Comparison of ENCODE assay signal across 14 cellular contexts in genomic region chr21:42032266-42032665, GRCh38. TPM values are rescaled to one million over a fixed set of nuclear protein-coding genes. Genes with fewer than 3 reads are reported as not detected.
DNase-seq lines count a peak whose midpoint lies in the region; ATAC-seq and TF ChIP-seq lines count a peak whose summit lies in the region.
"Had no signal": no experiment of that assay in that cellular context is flagged by ENCODE, and none has a peak within 500 bp of the region (broad histone marks: within the 10 kb centered on the region; RNA-seq: fewer than 3 reads in every experiment).

No MANE protein-coding gene starts in this region.

- H3K36me3 ChIP-seq in BLaER1 (no peaks in the 10 kb centered on the region), IMR-90 (ENCODE audit: control insufficient read depth, insufficient read depth, low read length) (no peaks in the 10 kb centered on the region), OCI-LY7 (ENCODE audit: insufficient read depth, low read length) (no peaks in the 10 kb centered on the region), body of pancreas (replicated peaks in 1 of 2; ENCODE audit: insufficient read depth in 1 of 2, low read depth in 2 of 2) (no peaks in the 10 kb centered on the region)

- TF ChIP-seq POLR2A in IMR-90 (IDR thresholded peaks at IDR 0.05; ENCODE audit: low read depth, low read length) = no peak
- TF ChIP-seq POLR2A in body of pancreas (IDR thresholded peaks at IDR 0.05) = no peak

- no peak overlapping the region for H3K4ac ChIP-seq in IMR-90 (ENCODE audit: low read depth, low read length)

- H2BK15ac ChIP-seq in IMR-90 (ENCODE audit: low read depth, low read length) = no peak overlapping the region

- ATAC-seq in IMR-90 (ENCODE audit: low read depth) = no peak
- ATAC-seq in left lobe of liver = peak; percentile 49
- ATAC-seq in body of pancreas = no peak
- ATAC-seq: HepG2 had no signal

- H2AK5ac ChIP-seq in IMR-90 (ENCODE audit: low read depth, low read length) = no peak overlapping the region

- CTCF ChIA-PET in IMR-90 (lab: Yijun Ruan, JAX) (no interaction called here), OCI-LY7 (lab: Charles Lee; ENCODE audit: unreplicated experiment) (no interaction called here)

- H3K27me3 ChIP-seq in BLaER1 (no peaks in the 10 kb centered on the region), IMR-90 (ENCODE audit: control insufficient read depth, insufficient read depth, low read length) (no peaks in the 10 kb centered on the region), body of pancreas (no peaks in the 10 kb centered on the region)

- POLR2A ChIA-PET in IMR-90 (lab: Charles Lee; ENCODE audit: unreplicated experiment) (no interaction called here), OCI-LY7 (lab: Charles Lee) (interaction anchor here (1.3 to 1.6 kb wide), 2 partner anchors 9 to 19 kb away, joined by 4 to 5 read pairs; no protein-coding TSS in a partner anchor)

- no peak overlapping the region for H3K14ac ChIP-seq in IMR-90 (replicated peaks; ENCODE audit: low read depth, low read length)

- no peak overlapping the region for H3K23ac ChIP-seq in IMR-90 (ENCODE audit: low read depth, low read length)

- no peak for TF ChIP-seq CTCF in IMR-90 (conservative IDR thresholded peaks at IDR 0.05; ENCODE audit: low read depth, low read length)
- TF ChIP-seq CTCF in OCI-LY7 (conservative IDR thresholded peaks at IDR 0.05; ENCODE audit: low read length) = no peak
- no peak for TF ChIP-seq CTCF in body of pancreas (IDR thresholded peaks at IDR 0.05)

- H4K91ac ChIP-seq in IMR-90 (ENCODE audit: insufficient read depth, low read depth, low read length) = no peak overlapping the region

- H2BK120ac ChIP-seq in IMR-90 (ENCODE audit: low read depth, low read length) = no peak overlapping the region

- H3K27ac ChIP-seq in BLaER1 (no peak overlapping the region), IMR-90 (ENCODE audit: insufficient read depth, low read length) (no peak overlapping the region), OCI-LY7 (ENCODE audit: low read depth, low read length, poor library complexity, severe bottlenecking) (peak overlapping the region; percentile 42), body of pancreas (no peak overlapping the region)
- H3K27ac ChIP-seq: C4-2B had no signal

- H3K9me3 ChIP-seq in BLaER1 (no peaks in the 10 kb centered on the region), IMR-90 (ENCODE audit: control insufficient read depth, insufficient read depth, low read length) (no peaks in the 10 kb centered on the region), OCI-LY7 (ENCODE audit: low read length) (no peaks in the 10 kb centered on the region), body of pancreas (no peaks in the 10 kb centered on the region)

- peak overlapping the region; percentile 23; the same call in 1 of the 2 replicates for H3K18ac ChIP-seq in IMR-90 (ENCODE audit: low read depth, low read length)

- no peak for TF ChIP-seq RAD21 in IMR-90 (IDR thresholded peaks at IDR 0.05; ENCODE audit: low read length)

- WGBS in IMR-90 (ENCODE audit: extremely low coverage in 2 of 2, insufficient read length in 1 of 2), 2 experiments = no CpG with 5 or more reads among the region's 2 CpGs
- WGBS in body of pancreas, 2 donors = 65 to 90% methylated on average over 2 of the region's 2 CpGs

- H3K4me1 ChIP-seq in BLaER1 (peaks cover 15% of the 10 kb centered on the region), IMR-90 (ENCODE audit: control insufficient read depth, insufficient read depth, low read length) (no peaks in the 10 kb centered on the region), OCI-LY7 (ENCODE audit: insufficient read depth, low read length, poor library complexity, severe bottlenecking) (peaks cover 58% of the 10 kb centered on the region), body of pancreas (no peaks in the 10 kb centered on the region)

- H4K20me1 ChIP-seq in BLaER1 (no peaks in the 10 kb centered on the region), IMR-90 (ENCODE audit: insufficient read depth, low read length) (no peaks in the 10 kb centered on the region), OCI-LY7 (ENCODE audit: insufficient read depth, low read length) (no peaks in the 10 kb centered on the region)

- in situ Hi-C loops in IMR-90 (cut with MboI; ENCODE audit: low sequenced_read_pairs) = no loop called here

- H3K56ac ChIP-seq in IMR-90 (ENCODE audit: extremely low read depth, insufficient read depth, low read length) = no peak overlapping the region

- no peak overlapping the region for H2AFZ ChIP-seq in IMR-90 (replicated peaks; ENCODE audit: low read length, poor library complexity)
- H2AFZ ChIP-seq in OCI-LY7 (ENCODE audit: low read length) = peak overlapping the region; percentile 70; the same call in 1 of the 2 replicates

- no peak overlapping the region for H4K8ac ChIP-seq in IMR-90 (ENCODE audit: low read depth in 2 of 2, low read length in 2 of 2)

- no peak overlapping the region for H4K5ac ChIP-seq in IMR-90 (ENCODE audit: low read depth, low read length)

- no peak overlapping the region for H2BK5ac ChIP-seq in IMR-90 (ENCODE audit: low read depth, low read length, poor library complexity, severe bottlenecking)

- no peak for DNase-seq in IMR-90
- no peak for DNase-seq in OCI-LY7 (ENCODE audit: low spot score)
- no peak for DNase-seq in left lobe of liver (ENCODE audit: low spot score)
- no peak for DNase-seq in stimulated activated CD8-positive, alpha-beta memory T cell treated with anti-CD3 and anti-CD28 coated beads, Interleukin-4, amount 100 ng/mL, for 48 hours
- no peak for DNase-seq in DMS 273 treated with DMSO at 0.1 percent for 48 hours (lab: John Stamatoyannopoulos, UW)
- DNase-seq in body of pancreas = no peak
- DNase-seq: 8988T; CD4-positive, alpha-beta memory T cell; DMS153; DND-41; GDM1 had no signal

- H3K4me2 ChIP-seq in BLaER1 (peak overlapping the region; percentile 31), IMR-90 (ENCODE audit: low read depth, low read length) (no peak overlapping the region), OCI-LY7 (ENCODE audit: low read length) (peak overlapping the region; percentile 52)

- H2BK20ac ChIP-seq in IMR-90 (ENCODE audit: low read depth, low read length) = no peak overlapping the region

- no peaks in the 10 kb centered on the region for H3K9me2 ChIP-seq in OCI-LY7 (ENCODE audit: insufficient read depth, low read length)

- no peaks in the 10 kb centered on the region for H3K79me2 ChIP-seq in OCI-LY7 (ENCODE audit: insufficient read depth, low read depth, low read length)

- BruUV-seq in IMR-90 (replicated peaks; lab: Mats Ljungman, UMichigan) = no TSS peak
- BruUV-seq in OCI-LY7 (replicated peaks; lab: Mats Ljungman, UMichigan) = no TSS peak

- intact Hi-C loops in IMR-90 (cut with micrococcal nuclease) (no loop called here), OCI-LY7 (cut with micrococcal nuclease; ENCODE audit: unreplicated experiment) (no loop called here), body of pancreas (cut with DNase I) (no loop called here)

- H3K9me1 ChIP-seq in IMR-90 (ENCODE audit: insufficient read depth, low read length) = peaks cover 5% of the 10 kb centered on the region

- no peak overlapping the region for H2AK9ac ChIP-seq in IMR-90 (replicated peaks; ENCODE audit: low read depth, low read length, poor library complexity)

- H3K9ac ChIP-seq in BLaER1 (no peak overlapping the region), IMR-90 (ENCODE audit: low read depth, low read length) (no peak overlapping the region)

- dilution Hi-C loops in IMR-90 (cut with HindIII; ENCODE audit: low sequenced_read_pairs, unreplicated experiment) = no loop called here

- no peaks in the 10 kb centered on the region for H3K79me1 ChIP-seq in IMR-90 (ENCODE audit: low read depth in 1 of 2, low read length in 2 of 2)

- H3K4me3 ChIP-seq in BLaER1 = no peak overlapping the region
- H3K4me3 ChIP-seq in IMR-90 (ENCODE audit: insufficient read depth, low read depth, low read length) = no peak overlapping the region
- H3K4me3 ChIP-seq in OCI-LY7 (ENCODE audit: low read depth, low read length, poor library complexity, severe bottlenecking) = peak overlapping the region; percentile 7
- H3K4me3 ChIP-seq in body of pancreas = no peak overlapping the region

TF ChIP-seq in IMR-90, 13 proteins besides CTCF, POLR2A, EP300 and RAD21 (continues in another document):
- TF ChIP-seq FOS (IDR thresholded peaks at IDR 0.05; ENCODE audit: low read depth, low read length) = no peak
- TF ChIP-seq BHLHE40 (IDR thresholded peaks at IDR 0.05; ENCODE audit: low read depth, low read length) = no peak
- no peak for TF ChIP-seq RCOR1 (IDR thresholded peaks at IDR 0.05; ENCODE audit: insufficient replicate concordance, low read length)
- no peak for TF ChIP-seq MAFK (IDR thresholded peaks at IDR 0.05; ENCODE audit: low read depth, low read length)
- TF ChIP-seq CHD1 (IDR thresholded peaks at IDR 0.05; ENCODE audit: low read depth, low read length) = no peak
- no peak for TF ChIP-seq CEBPB (IDR thresholded peaks at IDR 0.05; ENCODE audit: low read depth, low read length)
- no peak for TF ChIP-seq USF2 (IDR thresholded peaks at IDR 0.05; ENCODE audit: low read depth, low read length)
- TF ChIP-seq MAZ (IDR thresholded peaks at IDR 0.05; ENCODE audit: borderline replicate concordance, low read depth, low read length) = no peak

RNA-seq across cellular contexts. Expression of gene ZBTB21, which starts 22.1 kb away (rescaled TPM):
- total RNA-seq in IMR-90 (2012; rRNA removed) (12.0 and 13.6 TPM in 2 replicates), OCI-LY7 (2022) (19.6 and 22.6 TPM in 2 replicates), left lobe of liver (4.2 TPM), body of pancreas (10 to 100 TPM in 1 of 2 donors, 1 to 10 TPM in 1; 4.2 to 10.2 TPM)
- polyA plus RNA-seq in IMR-90 (2012; rRNA removed) = 6.8 and 7.8 TPM in 2 replicates
- 2.4 and 2.8 TPM in 2 replicates for polyA plus RNA-seq in IMR-90 (2012; cell fraction: cytosol; rRNA removed)
- 4.6 and 22.7 TPM in 2 replicates for polyA plus RNA-seq in IMR-90 (2012; cell fraction: nucleus; rRNA removed; ENCODE audit: low replicate concordance)
- 10.0 and 12.4 TPM in 2 replicates for total RNA-seq in OCI-LY7 (2014; rRNA removed; shearing (Covaris generic))

RNA-seq across cellular contexts. Expression of gene UMODL1, which starts 38.9 kb away (rescaled TPM):
- total RNA-seq in IMR-90 (2012; rRNA removed) (not detected in 2 replicates), OCI-LY7 (2022) (7.4 and 10.0 TPM in 2 replicates), left lobe of liver (0.18 TPM), body of pancreas (not detected)
- 0.02 TPM in 1 of 2 replicates, not detected in the other for polyA plus RNA-seq in IMR-90 (2012; rRNA removed)
- 0.03 TPM in 1 of 2 replicates, not detected in the other for polyA plus RNA-seq in IMR-90 (2012; cell fraction: cytosol; rRNA removed)
- polyA plus RNA-seq in IMR-90 (2012; cell fraction: nucleus; rRNA removed; ENCODE audit: low replicate concordance) = 0.04 and 0.07 TPM in 2 replicates
- 6.6 and 12.3 TPM in 2 replicates for total RNA-seq in OCI-LY7 (2014; rRNA removed; shearing (Covaris generic))
- total RNA-seq: HepG2 had no signal
- polyA plus RNA-seq: HepG2 had no signal
